In genomic region chr7:3754488-3755365, GRCh38 we compare ENCODE assay signal across 11 cellular contexts.
DNase-seq lines count a peak whose midpoint lies in the region; FAIRE-seq and TF ChIP-seq lines count a peak whose summit lies in the region.
"Had no signal": no experiment of that assay in that cellular context is flagged by ENCODE, and none has a peak within 500 bp of the region (broad histone marks: within the 10 kb centered on the region; RNA-seq: fewer than 3 reads in every experiment).

No MANE protein-coding gene starts in this region.

- no peak for FAIRE-seq in D721Med (lab: Jason Lieb, UNC)

- no peak for TF ChIP-seq POLR2A in stomach (IDR thresholded peaks at IDR 0.05)

- no peak overlapping the region for H3K4me3 Mint-ChIP-seq in CD14-positive monocyte
- H3K4me3 Mint-ChIP-seq: activated CD8-positive, alpha-beta memory T cell treated with anti-CD3 and anti-CD28 coated beads, Interleukin-2, amount 10 ng/mL, durations not matched to agents 7 days and 5 days; stimulated activated naive CD8-positive, alpha-beta T cell treated with anti-CD3 and anti-CD28 coated beads, Interleukin-15, Interleukin-2, amounts not matched to agents 100 ng/mL and 50 ng/mL, for 24 hours had no signal

- H3K36me3 Mint-ChIP-seq in CD14-positive monocyte = no peaks in the 10 kb centered on the region
- H3K36me3 Mint-ChIP-seq: activated CD8-positive, alpha-beta memory T cell treated with anti-CD3 and anti-CD28 coated beads, Interleukin-2, amount 10 ng/mL, durations not matched to agents 7 days and 5 days had no signal

- H3K27me3 Mint-ChIP-seq in CD14-positive monocyte (ENCODE audit: low read depth in 3 of 3) = peaks cover 0 to 3% (median 0%) of the 10 kb centered on the region in 3 donors

- H3K4me1 Mint-ChIP-seq in CD14-positive monocyte = no peaks in the 10 kb centered on the region
- H3K4me1 Mint-ChIP-seq: activated CD8-positive, alpha-beta memory T cell treated with anti-CD3 and anti-CD28 coated beads, Interleukin-2, amount 10 ng/mL, durations not matched to agents 7 days and 5 days had no signal

- H3K36me3 ChIP-seq in right atrium auricular region (no peaks in the 10 kb centered on the region), stomach (no peaks in the 10 kb centered on the region)

- peaks cover 0 to 19% (median 7%) of the 10 kb centered on the region in 7 donors for H3K9me3 Mint-ChIP-seq in CD14-positive monocyte
- H3K9me3 Mint-ChIP-seq: stimulated activated naive CD8-positive, alpha-beta T cell treated with anti-CD3 and anti-CD28 coated beads, Interleukin-15, Interleukin-2, amounts not matched to agents 100 ng/mL and 50 ng/mL, for 24 hours had no signal

- in situ Hi-C loops in SK-MEL-5 (cut with HindIII; ENCODE audit: low pct_unique_long_range_greater_than_20kb, low sequenced_read_pairs) = no loop called here

- H3K4me3 ChIP-seq in right atrium auricular region = peak overlapping the region in 1 of 2 donors; percentile 4
- no peak overlapping the region for H3K4me3 ChIP-seq in stomach

- DNase-seq in NCI-H1092 (lab: John Stamatoyannopoulos, UW) (peak; percentile 95), SK-MEL-5 (ENCODE audit: low read depth, low spot score) (peak; percentile 62), right atrium auricular region (ENCODE audit: low spot score) (peak; percentile 61), stomach (peak; percentile 51), kidney tubule cell (ENCODE audit: low spot score) (no peak), CD14-positive monocyte (ENCODE audit: low spot score) (no peak), D721Med (ENCODE audit: insufficient read length, low spot score) (no peak)
- no peak for DNase-seq in activated T-cell treated with anti-CD3 and anti-CD28 coated beads, Interleukin-2, amount 50 U/mL, for 1 hour
- DNase-seq: activated CD8-positive, alpha-beta memory T cell treated with anti-CD3 and anti-CD28 coated beads, Interleukin-2, amount 10 ng/mL, durations not matched to agents 7 days and 5 days; erythroblast had no signal

- H3K27ac ChIP-seq in right atrium auricular region (no peak overlapping the region), stomach (peak overlapping the region in 3 of 5 donors; percentile 29 to 41 (median 30))

- H3K4me1 ChIP-seq in right atrium auricular region (no peaks in the 10 kb centered on the region), stomach (peaks cover 0 to 8% (median 2%) of the 10 kb centered on the region in 4 donors)

- no peak overlapping the region for H3K27ac Mint-ChIP-seq in CD14-positive monocyte
- H3K27ac Mint-ChIP-seq: activated CD8-positive, alpha-beta memory T cell treated with anti-CD3 and anti-CD28 coated beads, Interleukin-2, amount 10 ng/mL, durations not matched to agents 7 days and 5 days; stimulated activated naive CD8-positive, alpha-beta T cell treated with anti-CD3 and anti-CD28 coated beads, Interleukin-15, Interleukin-2, amounts not matched to agents 100 ng/mL and 50 ng/mL, for 24 hours had no signal

- TF ChIP-seq EP300 in stomach (IDR thresholded peaks at IDR 0.05) = no peak

- no peaks in the 10 kb centered on the region for H3K27me3 ChIP-seq in right atrium auricular region
- H3K27me3 ChIP-seq in stomach = no peaks in the 10 kb centered on the region

- H3K9me3 ChIP-seq in right atrium auricular region = no peaks in the 10 kb centered on the region
- H3K9me3 ChIP-seq in stomach = no peaks in the 10 kb centered on the region

- 22 to 44% (median 32%) methylated on average over 16 of the region's 16 CpGs for WGBS in stomach, 5 donors

- intact Hi-C loops in stomach (cut with DNase I; ENCODE audit: low total_unique reads) (no loop called here), CD14-positive monocyte (cut with micrococcal nuclease) (no loop called here)

- no peak for TF ChIP-seq CTCF in right atrium auricular region (IDR thresholded peaks at IDR 0.05)
- TF ChIP-seq CTCF in stomach (IDR thresholded peaks at IDR 0.05) = no peak
- TF ChIP-seq CTCF in CD14-positive monocyte (IDR thresholded peaks at IDR 0.05) = no peak
- no peak for TF ChIP-seq CTCF in D721Med (IDR thresholded peaks at IDR 0.05; ENCODE audit: insufficient read depth, missing control alignments)

Comparison
In these comparisons a context has a peak if more than half of its experiments do, and no peak if none do; other contexts are left out.
1. DNase-seq: peak in NCI-H1092 (single experiment), SK-MEL-5 (single experiment), right atrium auricular region (single experiment) and stomach (single experiment); none in kidney tubule cell (single experiment), CD14-positive monocyte (single experiment), activated T-cell treated with anti-CD3 and anti-CD28 coated beads, Interleukin-2, amount 50 U/mL, for 1 hour (single experiment) and D721Med (single experiment).
2. H3K27ac ChIP-seq: peak in stomach (3 of 5); none in right atrium auricular region (0 of 2).